In the genomic region with DNA sequence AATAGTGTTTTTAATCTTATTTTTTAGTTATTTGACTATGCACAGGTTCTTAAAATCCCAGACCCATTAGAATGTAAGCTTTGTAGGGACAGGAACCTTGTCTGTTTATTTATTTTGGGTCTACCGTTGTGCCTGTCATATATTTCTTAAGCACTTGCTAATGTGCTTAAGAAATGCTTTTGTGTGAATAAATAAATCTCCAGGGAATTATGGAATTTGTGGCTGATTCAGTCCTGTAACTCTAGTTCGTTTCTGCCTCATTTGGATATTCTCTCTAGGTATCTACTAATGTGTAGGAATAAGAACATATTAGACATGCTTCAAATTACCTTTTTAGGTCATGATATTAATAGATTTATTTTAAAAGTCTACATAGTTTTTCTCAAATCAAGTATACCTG, we compare ENCODE assay signal across 21 cellular contexts.
"Had no signal": no experiment of that assay in that cellular context is flagged by ENCODE, and none has a peak within 500 bp of the region (broad histone marks: within the 10 kb centered on the region; RNA-seq: fewer than 3 reads in every experiment).

No MANE protein-coding gene starts in this region.

- H3K27me3 ChIP-seq: hepatocyte, testis, upper lobe of left lung had no signal

- H3K27ac ChIP-seq: hepatocyte, upper lobe of left lung, VCaP had no signal

- FAIRE-seq: bronchial epithelial cell had no signal

- ATAC-seq: activated CD8-positive, alpha-beta T cell treated with anti-CD3 and anti-CD28 coated beads, Interleukin-2, amount 10 ng/mL, durations not matched to agents 7 days and 5 days; mucosa of descending colon; stimulated activated naive B cell treated with anti-CD40 and anti-IgM and Interleukin-4, amounts not matched to agents 10 μg/mL and 1 μg/mL and 100 μg/mL, for 72 hours had no signal

- DNase-seq: activated CD4-positive, alpha-beta T cell treated with anti-CD3 and anti-CD28 coated beads for 1 hour; activated CD4-positive, alpha-beta T cell treated with anti-CD3 and anti-CD28 coated beads, Interleukin-2, amount 50 U/mL, for 1 hour; activated CD8-positive, alpha-beta T cell treated with anti-CD3 and anti-CD28 coated beads, Interleukin-2, amount 10 ng/mL, durations not matched to agents 7 days and 5 days; activated T-cell treated with anti-CD3 and anti-CD28 coated beads, Interleukin-2, amount 50 U/mL, for 24 hours; amniotic stem cell; cerebellar nuclear complex; glutamatergic neuron; immature natural killer cell; mucosa of descending colon; occipital lobe; SK-N-SH; stimulated activated CD4-positive, alpha-beta T cell treated with anti-CD3 and anti-CD28 coated beads, Interleukin-2, amount 100 ng/mL, for 48 hours; stimulated activated CD8-positive, alpha-beta memory T cell treated with anti-CD3 and anti-CD28 coated beads, Interleukin-4, amount 100 ng/mL, for 48 hours; stimulated activated naive B cell treated with anti-CD40 and anti-IgM and Interleukin-4, amounts not matched to agents 10 μg/mL and 1 μg/mL and 100 μg/mL, for 72 hours; T-helper 2 cell; upper lobe of left lung had no signal

- H3K9me3 ChIP-seq: mucosa of descending colon, SK-N-SH, testis, upper lobe of left lung had no signal

- H3K4me3 ChIP-seq: coronary artery, hepatocyte, mucosa of descending colon, testis, upper lobe of left lung had no signal
